Comparison of ENCODE assay signal across 19 cellular contexts in genomic region chr10:14163374-14164125, GRCh38.
DNase-seq lines count a peak whose midpoint lies in the region; TF ChIP-seq lines count a peak whose summit lies in the region.
"Had no signal": no experiment of that assay in that cellular context is flagged by ENCODE, and none has a peak within 500 bp of the region (broad histone marks: within the 10 kb centered on the region; RNA-seq: fewer than 3 reads in every experiment).

No MANE protein-coding gene starts in this region.

- H3K4me3 ChIP-seq in LNCaP clone FGC (ENCODE audit: low read depth, low read length), result peak overlapping the region; percentile 24
- H3K4me3 ChIP-seq in iPS-18c (ENCODE audit: insufficient read depth, low read depth, low read length), result peak overlapping the region; percentile 6
- H3K4me3 ChIP-seq: ascending aorta, left lung had no signal

- no peak for TF ChIP-seq CTCF in LNCaP clone FGC (IDR thresholded peaks at IDR 0.05; ENCODE audit: control insufficient read depth, extremely low read depth, insufficient read depth)
- TF ChIP-seq CTCF in GM13976 (IDR thresholded peaks at IDR 0.05; ENCODE audit: borderline replicate concordance, control extremely low read depth, extremely low read depth, insufficient read depth, missing control alignments), result no peak

- H3K9me3 ChIP-seq in iPS-18c (ENCODE audit: control insufficient read depth, insufficient read depth, low read length), result no peaks in the 10 kb centered on the region
- H3K9me3 ChIP-seq: ascending aorta, left lung had no signal

- DNase-seq in LNCaP clone FGC (ENCODE audit: low read depth) (peak; percentile 61), RPMI7951 (ENCODE audit: low read depth) (peak; percentile 81), retina (peak; percentile 59), NCI-H524 (lab: John Stamatoyannopoulos, UW) (no peak), GM13976 (ENCODE audit: low spot score) (no peak), OCI-M1 (lab: John Stamatoyannopoulos, UW) (no peak)
- no peak for DNase-seq in activated T-cell treated with anti-CD3 and anti-CD28 coated beads, Interleukin-2, amount 50 U/mL, for 1 hour
- DNase-seq: activated CD4-positive, alpha-beta memory T cell treated with anti-CD3 and anti-CD28 coated beads, Interleukin-2, amount 10 ng/mL, durations not matched to agents 7 days and 5 days; activated naive CD4-positive, alpha-beta T cell treated with anti-CD3 and anti-CD28 coated beads, Interleukin-2, amount 50 U/mL, for 16 hours; activated T-cell treated with anti-CD3 and anti-CD28 coated beads, Interleukin-2, amount 50 U/mL, for 4 hours; KBM-7; left lung; NK-92 treated with Interleukin-12 subunit alpha and Interleukin-12 subunit beta, amount 100 ng/mL, for 24 hours; occipital lobe; SHP77; stimulated activated CD4-positive, alpha-beta T cell treated with anti-CD3 and anti-CD28 coated beads, Interleukin-4, amount 100 ng/mL, for 4 hours; T-cell had no signal

- in situ Hi-C loops in GM13976 (cut with MboI; ENCODE audit: low sequenced_read_pairs, unreplicated experiment), result no loop called here

Comparison
In these comparisons a context has a peak if more than half of its experiments do, and no peak if none do; other contexts are left out.
1. DNase-seq: peak in LNCaP clone FGC (single experiment), RPMI7951 (single experiment) and retina (single experiment); none in NCI-H524 (0 of 2), GM13976 (single experiment), activated T-cell treated with anti-CD3 and anti-CD28 coated beads, Interleukin-2, amount 50 U/mL, for 1 hour (single experiment) and OCI-M1 (single experiment).